Comparison of ENCODE assay signal across 21 cellular contexts in genomic region chr1:28718166-28718565, GRCh38.
"Had no signal": no experiment of that assay in that cellular context is flagged by ENCODE, and none has a peak within 500 bp of the region (broad histone marks: within the 10 kb centered on the region; RNA-seq: fewer than 3 reads in every experiment).

No MANE protein-coding gene starts in this region.

- ATAC-seq: T-helper 17 cell had no signal

- H3K4me3 ChIP-seq: MG63 had no signal

- H3K9me3 ChIP-seq: MG63 had no signal

- DNase-seq: KG1, NCI-H1092, NCI-H1105 treated with DMSO at 0.1 percent for 48 hours, NCI-H1417 treated with DMSO at 0.1 percent for 48 hours, NCI-H187, NCI-H2029, NCI-H2081 treated with DMSO at 0.1 percent for 48 hours, NCI-H2171, NCI-H226, NCI-H446, NCI-H510A, NCI-H524 treated with DMSO at 0.1 percent for 48 hours, NCI-H69, NCI-H774, SHP77, T-helper 1 cell, T-helper 17 cell had no signal

- H3K27ac ChIP-seq: HL-60, RWPE1 had no signal

- H3K27me3 ChIP-seq: MG63 had no signal

- FAIRE-seq: HTR-8/SVneo had no signal
